Comparison of ENCODE assay signal across 10 cellular contexts in genomic region chr1:155125511-155125945, GRCh38. TPM values are rescaled to one million over a fixed set of nuclear protein-coding genes. Genes with fewer than 3 reads are reported as not detected.
DNase-seq lines count a peak whose midpoint lies in the region; ATAC-seq and TF ChIP-seq lines count a peak whose summit lies in the region.
"Had no signal": no experiment of that assay in that cellular context is flagged by ENCODE, and none has a peak within 500 bp of the region (broad histone marks: within the 10 kb centered on the region; RNA-seq: fewer than 3 reads in every experiment).

No MANE protein-coding gene starts in this region.

- ATAC-seq in right lobe of liver: peak in 3 of 4 donors; percentile 0 to 1 (median 1)
- no peak for ATAC-seq in HG03571 (IDR thresholded peaks at IDR 0.05; ENCODE audit: unreplicated experiment)

- peaks cover 0 to 24% (median 8%) of the 10 kb centered on the region in 4 donors for H3K4me1 ChIP-seq in right lobe of liver

- peak; percentile 69 for DNase-seq in DMS53 (lab: John Stamatoyannopoulos, UW)
- DNase-seq in DMS53 treated with DMSO at 0.1 percent for 48 hours (lab: John Stamatoyannopoulos, UW; ENCODE audit: unreplicated experiment): no peak
- peak; percentile 25 for DNase-seq in cerebellar cortex (ENCODE audit: low spot score)
- peak; percentile 68 to 71 (median 68) for DNase-seq in right lobe of liver
- DNase-seq in superior temporal gyrus (ENCODE audit: extremely low spot score): peak; percentile 41
- DNase-seq in GF-D8 (lab: John Stamatoyannopoulos, UW): no peak
- DNase-seq in activated naive CD4-positive, alpha-beta T cell treated with anti-CD3 and anti-CD28 coated beads, Interleukin-2, amount 50 U/mL, for 16 hours: no peak
- DNase-seq: cortex of kidney, NCI-H1048 had no signal

- H3K27ac ChIP-seq in right lobe of liver: peak overlapping the region; percentile 97 to 100 (median 99)

- intact Hi-C loops in right lobe of liver (cut with DNase I): no loop called here

- H3K9me3 ChIP-seq in right lobe of liver: no peaks in the 10 kb centered on the region

- peaks cover 0 to 17% (median 5%) of the 10 kb centered on the region in 4 donors for H3K36me3 ChIP-seq in right lobe of liver

- peak overlapping the region in 2 of 3 donors; percentile 84 to 96 for H3K4me3 ChIP-seq in right lobe of liver

- TF ChIP-seq POLR2A in right lobe of liver (IDR thresholded peaks at IDR 0.05): no peak

- no CpG with 5 or more reads among the region's 11 CpGs for WGBS in right lobe of liver (ENCODE audit: insufficient coverage, low coverage, low lambda C conversion rate, missing lambda C conversion rate)

- H3K27me3 ChIP-seq in right lobe of liver: no peaks in the 10 kb centered on the region

- TF ChIP-seq CTCF in right lobe of liver (IDR thresholded peaks at IDR 0.05): peak in 1 of 4 donors; percentile 11

RNA-seq across cellular contexts. Expression of gene EFNA1, which starts 2.1 kb away (rescaled TPM):
- total RNA-seq in right lobe of liver: 100 to 1,000 TPM in 5 of 6 experiments, 10 to 100 TPM in 1; 87.5 to 419 (median 196) TPM

RNA-seq across cellular contexts. Expression of gene SLC50A1, which starts 10.1 kb away (rescaled TPM):
- total RNA-seq in right lobe of liver: 10 to 100 TPM; 16.2 to 28.1 (median 24.4) TPM

RNA-seq across cellular contexts. Expression of gene DPM3, which starts 14.8 kb away (rescaled TPM):
- total RNA-seq in right lobe of liver: 100 to 1,000 TPM in 1 of 6 experiments, 10 to 100 TPM in 5; 50.4 to 106 (median 60.4) TPM

RNA-seq across cellular contexts. Expression of gene EFNA3, which starts 46.9 kb away (rescaled TPM):
- 1 to 10 TPM in 4 of 6 experiments, under 1 TPM in 2; 0.26 to 4.0 (median 2.5) TPM for total RNA-seq in right lobe of liver

RNA-seq across cellular contexts. Expression of gene KRTCAP2, which starts 47.6 kb away (rescaled TPM):
- total RNA-seq in right lobe of liver: 100 to 1,000 TPM in 3 of 6 experiments, 10 to 100 TPM in 3; 85.5 to 145 (median 99.9) TPM

Comparison
In these comparisons a context has a peak if more than half of its experiments do, and no peak if none do; other contexts are left out.
1. DNase-seq: peak in DMS53 (single experiment), cerebellar cortex (single experiment), right lobe of liver (3 of 3) and superior temporal gyrus (single experiment); none in DMS53 treated with DMSO at 0.1 percent for 48 hours (single experiment), GF-D8 (single experiment) and activated naive CD4-positive, alpha-beta T cell treated with anti-CD3 and anti-CD28 coated beads, Interleukin-2, amount 50 U/mL, for 16 hours (single experiment).